In genomic region chrX:67544281-67544680, GRCh38 we compare ENCODE assay signal across 10 cellular contexts. TPM values are rescaled to one million over a fixed set of nuclear protein-coding genes. Genes with fewer than 3 reads are reported as not detected.
DNase-seq lines count a peak whose midpoint lies in the region; ATAC-seq, FAIRE-seq and TF ChIP-seq lines count a peak whose summit lies in the region.
"Had no signal": no experiment of that assay in that cellular context is flagged by ENCODE, and none has a peak within 500 bp of the region (broad histone marks: within the 10 kb centered on the region; RNA-seq: fewer than 3 reads in every experiment).

No MANE protein-coding gene starts in this region.

- H3K36me3 Mint-ChIP-seq in activated CD4-positive, alpha-beta T cell treated with anti-CD3 and anti-CD28 coated beads, Interleukin-2, amount 10 ng/mL, durations not matched to agents 24 days and 14 days (ENCODE audit: low read depth): no peaks in the 10 kb centered on the region

- H3K9me3 ChIP-seq in endothelial cell of umbilical vein (replicated peaks; ENCODE audit: control insufficient read depth, insufficient read depth, low read length): no peaks in the 10 kb centered on the region
- H3K9me3 ChIP-seq in muscle layer of colon (ENCODE audit: low read length): no peaks in the 10 kb centered on the region

- H3K4me3 ChIP-seq in endothelial cell of umbilical vein (replicated peaks in 1 of 3; ENCODE audit: insufficient read depth in 1 of 3, low read depth in 1 of 3, low read length in 3 of 3) (peak overlapping the region; percentile 26 to 72 (median 61)), muscle layer of colon (ENCODE audit: low read depth in 1 of 2, low read length in 2 of 2) (peak overlapping the region; percentile 25 to 76)

- dilution Hi-C loops in endothelial cell of umbilical vein (cut with MboI; ENCODE audit: extremely low pct_ligation_motif_present, low sequenced_read_pairs): no loop called here

- intact Hi-C loops in endothelial cell of umbilical vein (cut with micrococcal nuclease): loop anchor here (2.0 to 10.0 kb wide), 2 partner anchors 71 to 471 kb away; no protein-coding TSS in a partner anchor
- intact Hi-C loops in activated CD4-positive, alpha-beta T cell treated with anti-CD3 and anti-CD28 coated beads, Interleukin-2, amount 10 ng/mL, durations not matched to agents 24 days and 14 days (cut with micrococcal nuclease): no loop called here

- H3K27me3 Mint-ChIP-seq in activated CD4-positive, alpha-beta T cell treated with anti-CD3 and anti-CD28 coated beads, Interleukin-2, amount 10 ng/mL, durations not matched to agents 24 days and 14 days: peaks cover 39% of the 10 kb centered on the region

- CTCF ChIA-PET in endothelial cell of umbilical vein (lab: Charles Lee): interaction anchor here (1.5 kb wide), 1 partner anchor 10 kb away, joined by 4 read pairs; no protein-coding TSS in a partner anchor

- no peak overlapping the region for H3K27ac Mint-ChIP-seq in activated CD4-positive, alpha-beta T cell treated with anti-CD3 and anti-CD28 coated beads, Interleukin-2, amount 10 ng/mL, durations not matched to agents 24 days and 14 days
- H3K27ac Mint-ChIP-seq: dendritic cell treated with granulocyte-macrophage colony-stimulating factor and Interleukin-4, amounts not matched to agents 40 ng/mL and 50 ng/mL, for 4 days had no signal

- no peaks in the 10 kb centered on the region for H3K4me1 Mint-ChIP-seq in activated CD4-positive, alpha-beta T cell treated with anti-CD3 and anti-CD28 coated beads, Interleukin-2, amount 10 ng/mL, durations not matched to agents 24 days and 14 days

- POLR2A ChIA-PET in endothelial cell of umbilical vein (lab: Charles Lee): interaction anchor here (0.6 kb wide), 2 partner anchors 182 to 317 kb away, joined by 3 to 4 read pairs; no protein-coding TSS in a partner anchor

- BruUV-seq in endothelial cell of umbilical vein (replicated peaks; lab: Mats Ljungman, UMichigan): no TSS peak

- no peak for FAIRE-seq in endothelial cell of umbilical vein (lab: Jason Lieb, UNC)

- no peaks in the 10 kb centered on the region for H4K20me1 ChIP-seq in endothelial cell of umbilical vein (replicated peaks; ENCODE audit: control insufficient read depth, extremely low read depth, insufficient read depth, low read length)

- ATAC-seq in GM18867 (IDR thresholded peaks at IDR 0.05; ENCODE audit: unreplicated experiment): no peak
- ATAC-seq in GM21786 (IDR thresholded peaks at IDR 0.05; ENCODE audit: unreplicated experiment): no peak

- peaks cover 16% of the 10 kb centered on the region for H3K4me1 ChIP-seq in endothelial cell of umbilical vein (ENCODE audit: control insufficient read depth, extremely low read depth, insufficient read depth, low read length)
- H3K4me1 ChIP-seq in muscle layer of colon (ENCODE audit: insufficient read depth, low read length): no peaks in the 10 kb centered on the region

- H3K4me2 ChIP-seq in endothelial cell of umbilical vein (ENCODE audit: insufficient read depth, low read length): peak overlapping the region; percentile 86

- H3K9me3 Mint-ChIP-seq in activated CD4-positive, alpha-beta T cell treated with anti-CD3 and anti-CD28 coated beads, Interleukin-2, amount 10 ng/mL, durations not matched to agents 24 days and 14 days: no peaks in the 10 kb centered on the region
- H3K9me3 Mint-ChIP-seq: dendritic cell treated with granulocyte-macrophage colony-stimulating factor and Interleukin-4, amounts not matched to agents 40 ng/mL and 50 ng/mL, for 4 days had no signal

- H3K27ac ChIP-seq in 22Rv1: peak overlapping the region; percentile 98
- no peak overlapping the region for H3K27ac ChIP-seq in endothelial cell of umbilical vein (ENCODE audit: insufficient read depth, low read depth, low read length)
- H3K27ac ChIP-seq in muscle layer of colon (ENCODE audit: low read depth, low read length): peak overlapping the region; percentile 12

- H3K36me3 ChIP-seq in endothelial cell of umbilical vein (ENCODE audit: control insufficient read depth in 2 of 2, extremely low read depth in 1 of 2, insufficient read depth in 2 of 2, low read length in 2 of 2): no peaks in the 10 kb centered on the region
- H3K36me3 ChIP-seq in muscle layer of colon (ENCODE audit: insufficient read depth, low read length): no peaks in the 10 kb centered on the region

- H3K4me3 Mint-ChIP-seq in activated CD4-positive, alpha-beta T cell treated with anti-CD3 and anti-CD28 coated beads, Interleukin-2, amount 10 ng/mL, durations not matched to agents 24 days and 14 days: no peak overlapping the region

- H3K9me1 ChIP-seq in endothelial cell of umbilical vein (replicated peaks; ENCODE audit: control insufficient read depth, extremely low read depth, insufficient read depth, low read length): no peaks in the 10 kb centered on the region

- H3K27me3 ChIP-seq in endothelial cell of umbilical vein (ENCODE audit: control insufficient read depth in 2 of 2, insufficient read depth in 2 of 2, low read length in 2 of 2): no peaks in the 10 kb centered on the region
- H3K27me3 ChIP-seq in muscle layer of colon (ENCODE audit: control insufficient read depth in 1 of 2, insufficient read depth in 2 of 2, low read length in 2 of 2): peaks cover 0 to 15% of the 10 kb centered on the region in 2 donors

- H3K9ac ChIP-seq in endothelial cell of umbilical vein (replicated peaks; ENCODE audit: extremely low read depth, insufficient read depth, low read length): no peak overlapping the region
- no peak overlapping the region for H3K9ac ChIP-seq in muscle layer of colon (ENCODE audit: low read length)

- DNase-seq in LHCN-M2 (ENCODE audit: low read depth) (peak; percentile 45), endothelial cell of umbilical vein (ENCODE audit: low read depth, low spot score) (no peak), NCI-H146 treated with DMSO at 0.1 percent for 48 hours (lab: John Stamatoyannopoulos, UW; ENCODE audit: unreplicated experiment) (no peak)
- no peak for DNase-seq in activated CD4-positive, alpha-beta T cell treated with anti-CD3 and anti-CD28 coated beads, Interleukin-2, amount 10 ng/mL, durations not matched to agents 24 days and 14 days
- DNase-seq: GDM1 had no signal

- H3K79me2 ChIP-seq in endothelial cell of umbilical vein (ENCODE audit: control insufficient read depth, insufficient read depth, low read length): peaks cover 1% of the 10 kb centered on the region

- TF ChIP-seq POLR2A in endothelial cell of umbilical vein (IDR thresholded peaks at IDR 0.05; ENCODE audit: low read depth, low read length): no peak

- no peak overlapping the region for H2AFZ ChIP-seq in endothelial cell of umbilical vein (ENCODE audit: low read depth, low read length)

- TF ChIP-seq CTCF in 22Rv1 (IDR thresholded peaks at IDR 0.05) (no peak), endothelial cell of umbilical vein (IDR thresholded peaks at IDR 0.05; ENCODE audit: extremely low read depth in 1 of 2, insufficient read depth in 1 of 2, low read depth in 1 of 2, low read length in 2 of 2) (no peak)

TF ChIP-seq in endothelial cell of umbilical vein, 7 proteins besides CTCF, POLR2A, EP300 and RAD21:
- TF ChIP-seq GATA2 (IDR thresholded peaks at IDR 0.05; ENCODE audit: insufficient read depth, insufficient read length, low read depth, low read length) (no peak), MAX (IDR thresholded peaks at IDR 0.05; ENCODE audit: insufficient read depth, insufficient read length) (no peak), MYC (IDR thresholded peaks at IDR 0.05; ENCODE audit: low read depth, low read length) (no peak), POLR2AphosphoS5 (IDR thresholded peaks at IDR 0.05; ENCODE audit: insufficient read depth, low read depth, low read length) (no peak), FOS (IDR thresholded peaks at IDR 0.05; ENCODE audit: borderline replicate concordance, insufficient read depth, low read length) (no peak), EZH2 (IDR thresholded peaks at IDR 0.05; ENCODE audit: borderline replicate concordance, low read depth, low read length, severe bottlenecking) (no peak), JUN (IDR thresholded peaks at IDR 0.05; ENCODE audit: borderline replicate concordance, insufficient read depth, insufficient read length, low read depth) (no peak)
TF ChIP-seq in endothelial cell of umbilical vein: peak in this region for 0.

RNA-seq across cellular contexts. Expression of gene AR, which starts 0.5 kb away (rescaled TPM):
- total RNA-seq in LHCN-M2 (2014; rRNA removed) (16.0 and 18.2 TPM in 2 replicates), endothelial cell of umbilical vein (10.9 and 16.0 TPM in 2 replicates)
- 8.2 TPM for polyA plus RNA-seq in LHCN-M2 (2012)
- 8.3 and 9.3 TPM in 2 replicates for polyA plus RNA-seq in endothelial cell of umbilical vein
- polyA plus RNA-seq in endothelial cell of umbilical vein (2011; cell fraction: cytosol; rRNA removed): 4.5 and 4.8 TPM in 2 replicates
- polyA plus RNA-seq in endothelial cell of umbilical vein (2011; cell fraction: nucleus; rRNA removed): 15.6 and 16.0 TPM in 2 replicates
- polyA plus RNA-seq in endothelial cell of umbilical vein (2012): 8.1 and 9.1 TPM in 2 replicates
- polyA minus RNA-seq in endothelial cell of umbilical vein: 36.4 and 43.0 TPM in 2 replicates
- not detected for polyA minus RNA-seq in endothelial cell of umbilical vein (2011; cell fraction: cytosol; rRNA and poly(A)+ RNA removed)
- polyA minus RNA-seq in endothelial cell of umbilical vein (2011; cell fraction: nucleus; rRNA and poly(A)+ RNA removed): 36.0 and 44.5 TPM in 2 replicates
- total RNA-seq in activated CD4-positive, alpha-beta T cell treated with anti-CD3 and anti-CD28 coated beads, Interleukin-2, amount 10 ng/mL, durations not matched to agents 24 days and 14 days: 0.05 TPM in 1 of 2 replicates, not detected in the other

Comparison
In these comparisons a context has a peak if more than half of its experiments do, and no peak if none do; other contexts are left out.
1. RNA of gene AR, which starts 0.5 kb away (total RNA-seq): 16.0 to 18.2 TPM in LHCN-M2 and 10.9 to 16.0 TPM in endothelial cell of umbilical vein; 0.05 TPM in activated CD4-positive, alpha-beta T cell treated with anti-CD3 and anti-CD28 coated beads, Interleukin-2, amount 10 ng/mL, durations not matched to agents 24 days and 14 days; every median in the first group is over 10 times any median in the second.